In genomic region chr9:137245450-137246421, GRCh38 we compare ENCODE assay signal across 23 cellular contexts. TPM values are rescaled to one million over a fixed set of nuclear protein-coding genes. Genes with fewer than 3 reads are reported as not detected.
DNase-seq lines count a peak whose midpoint lies in the region; ATAC-seq and TF ChIP-seq lines count a peak whose summit lies in the region.
"Had no signal": no experiment of that assay in that cellular context is flagged by ENCODE, and none has a peak within 500 bp of the region (broad histone marks: within the 10 kb centered on the region; RNA-seq: fewer than 3 reads in every experiment).

No MANE protein-coding gene starts in this region.

- peak; percentile 64 for DNase-seq in activated CD4-positive, alpha-beta T cell treated with anti-CD3 and anti-CD28 coated beads, Interleukin-2, amount 10 ng/mL, durations not matched to agents 24 days and 14 days
- no peak for DNase-seq in activated CD4-positive, alpha-beta T cell treated with anti-CD3 and anti-CD28 coated beads, Interleukin-2, amount 50 U/mL, for 48 hours
- DNase-seq in DMS79 (lab: John Stamatoyannopoulos, UW) = peak; percentile 76
- DNase-seq in NCI-H2171 treated with DMSO at 0.1 percent for 48 hours (lab: John Stamatoyannopoulos, UW) = peak; percentile 94
- DNase-seq in T-helper 17 cell = no peak
- DNase-seq in NOMO-1 (lab: John Stamatoyannopoulos, UW; ENCODE audit: unreplicated experiment in 2 of 2) = no peak
- DNase-seq: activated B cell treated with CpG ODN at 0.5 μM for 24 hours; C1 segment of cervical spinal cord; cerebellar nuclear complex; dorsolateral prefrontal cortex; IMR-90; left ventricle myocardium inferior; NCI-H2029; NCI-H510A; psoas muscle; SIG-M5; stimulated activated naive CD8-positive, alpha-beta T cell treated with anti-CD3 and anti-CD28 coated beads, Interleukin-15, Interleukin-2, amounts not matched to agents 100 U/mL and 50 U/mL, for 24 hours; testis had no signal

- peaks cover 26% of the 10 kb centered on the region for H3K36me3 Mint-ChIP-seq in activated CD4-positive, alpha-beta T cell treated with anti-CD3 and anti-CD28 coated beads, Interleukin-2, amount 10 ng/mL, durations not matched to agents 24 days and 14 days (ENCODE audit: low read depth)
- H3K36me3 Mint-ChIP-seq in nephron (ENCODE audit: low read depth) (peaks cover 19% of the 10 kb centered on the region), T-helper 17 cell (ENCODE audit: low read depth) (no peaks in the 10 kb centered on the region)

- peaks cover 12% of the 10 kb centered on the region for H3K4me1 Mint-ChIP-seq in activated CD4-positive, alpha-beta T cell treated with anti-CD3 and anti-CD28 coated beads, Interleukin-2, amount 10 ng/mL, durations not matched to agents 24 days and 14 days
- H3K4me1 Mint-ChIP-seq in nephron (peaks cover 24% of the 10 kb centered on the region), T-helper 17 cell (peaks cover 11% of the 10 kb centered on the region)

- H3K27ac Mint-ChIP-seq in activated CD4-positive, alpha-beta T cell treated with anti-CD3 and anti-CD28 coated beads, Interleukin-2, amount 10 ng/mL, durations not matched to agents 24 days and 14 days = no peak overlapping the region
- no peak overlapping the region for H3K27ac Mint-ChIP-seq in nephron
- no peak overlapping the region for H3K27ac Mint-ChIP-seq in T-helper 17 cell
- H3K27ac Mint-ChIP-seq: activated B cell treated with CpG ODN at 0.5 μM for 24 hours; activated T-helper 2 cell treated with anti-CD3 and anti-CD28 coated beads, Interferon-gamma antibody, Interleukin-2, Interleukin-4, amounts not matched to agents 10 μg/mL and 5 μg/mL and 100 μg/mL, durations not matched to agents 14 hours and 24 hours and 36 hours had no signal

- no peak for TF ChIP-seq CTCF in nephron (IDR thresholded peaks at IDR 0.05; ENCODE audit: unreplicated experiment in 3 of 3)

- intact Hi-C loops in activated CD4-positive, alpha-beta T cell treated with anti-CD3 and anti-CD28 coated beads, Interleukin-2, amount 10 ng/mL, durations not matched to agents 24 days and 14 days (cut with micrococcal nuclease) = no loop called here

- H3K9me3 ChIP-seq in T-helper 17 cell (ENCODE audit: control insufficient read depth, low read length, poor library complexity, severe bottlenecking) = no peaks in the 10 kb centered on the region
- H3K9me3 ChIP-seq: left ventricle myocardium inferior, psoas muscle, testis had no signal

- no peak overlapping the region for H3K4me3 Mint-ChIP-seq in activated CD4-positive, alpha-beta T cell treated with anti-CD3 and anti-CD28 coated beads, Interleukin-2, amount 10 ng/mL, durations not matched to agents 24 days and 14 days
- peak overlapping the region in 2 of 3 experiments; percentile 10 to 19 for H3K4me3 Mint-ChIP-seq in nephron
- no peak overlapping the region for H3K4me3 Mint-ChIP-seq in T-helper 17 cell
- H3K4me3 Mint-ChIP-seq: activated B cell treated with CpG ODN at 0.5 μM for 24 hours had no signal

- ATAC-seq in T-helper 17 cell (no peak), HG03442 (IDR thresholded peaks at IDR 0.05; ENCODE audit: unreplicated experiment) (no peak)
- ATAC-seq: psoas muscle; stimulated activated naive CD8-positive, alpha-beta T cell treated with anti-CD3 and anti-CD28 coated beads, Interleukin-15, Interleukin-2, amounts not matched to agents 100 U/mL and 50 U/mL, for 24 hours had no signal

- H3K27me3 Mint-ChIP-seq in activated CD4-positive, alpha-beta T cell treated with anti-CD3 and anti-CD28 coated beads, Interleukin-2, amount 10 ng/mL, durations not matched to agents 24 days and 14 days = peaks cover 2% of the 10 kb centered on the region
- no peaks in the 10 kb centered on the region for H3K27me3 Mint-ChIP-seq in nephron (ENCODE audit: low read depth)
- no peaks in the 10 kb centered on the region for H3K27me3 Mint-ChIP-seq in T-helper 17 cell
- H3K27me3 Mint-ChIP-seq: activated B cell treated with CpG ODN at 0.5 μM for 24 hours had no signal

- no peaks in the 10 kb centered on the region for H3K9me3 Mint-ChIP-seq in activated CD4-positive, alpha-beta T cell treated with anti-CD3 and anti-CD28 coated beads, Interleukin-2, amount 10 ng/mL, durations not matched to agents 24 days and 14 days
- H3K9me3 Mint-ChIP-seq in nephron = no peaks in the 10 kb centered on the region
- H3K9me3 Mint-ChIP-seq: activated B cell treated with CpG ODN at 0.5 μM for 24 hours; activated T-helper 2 cell treated with anti-CD3 and anti-CD28 coated beads, Interferon-gamma antibody, Interleukin-2, Interleukin-4, amounts not matched to agents 10 μg/mL and 5 μg/mL and 100 μg/mL, durations not matched to agents 14 hours and 24 hours and 36 hours had no signal

RNA-seq across cellular contexts. Expression of gene TUBB4B, which starts 4.6 kb away (rescaled TPM):
- 292 and 299 TPM in 2 replicates for total RNA-seq in activated CD4-positive, alpha-beta T cell treated with anti-CD3 and anti-CD28 coated beads, Interleukin-2, amount 10 ng/mL, durations not matched to agents 24 days and 14 days
- 10 to 100 TPM; 81.0 to 90.5 TPM for total RNA-seq in T-helper 17 cell

RNA-seq across cellular contexts. Expression of gene STPG3, which starts 5.3 kb away (rescaled TPM):
- 0.54 and 0.99 TPM in 2 replicates for total RNA-seq in activated CD4-positive, alpha-beta T cell treated with anti-CD3 and anti-CD28 coated beads, Interleukin-2, amount 10 ng/mL, durations not matched to agents 24 days and 14 days
- under 1 TPM in 1 of 2 donors, not detected in 1; 0.62 TPM for total RNA-seq in T-helper 17 cell
- total RNA-seq: activated B cell treated with CpG ODN at 0.5 μM for 24 hours, dorsolateral prefrontal cortex, IMR-90, mesenteric fat pad, myocyte, psoas muscle had no signal

RNA-seq across cellular contexts. Expression of gene NELFB, which starts 9.4 kb away (rescaled TPM):
- 72.4 and 75.3 TPM in 2 replicates for total RNA-seq in activated CD4-positive, alpha-beta T cell treated with anti-CD3 and anti-CD28 coated beads, Interleukin-2, amount 10 ng/mL, durations not matched to agents 24 days and 14 days
- total RNA-seq in T-helper 17 cell = 10 to 100 TPM; 33.2 to 37.8 TPM

RNA-seq across cellular contexts. Expression of gene SLC34A3, which starts 15.0 kb away (rescaled TPM):
- not detected in 2 replicates for total RNA-seq in activated CD4-positive, alpha-beta T cell treated with anti-CD3 and anti-CD28 coated beads, Interleukin-2, amount 10 ng/mL, durations not matched to agents 24 days and 14 days
- not detected for total RNA-seq in T-helper 17 cell
- total RNA-seq: activated B cell treated with CpG ODN at 0.5 μM for 24 hours; activated T-helper 2 cell treated with anti-CD3 and anti-CD28 coated beads, Interferon-gamma antibody, Interleukin-2, Interleukin-4, amounts not matched to agents 10 μg/mL and 5 μg/mL and 100 μg/mL, durations not matched to agents 14 hours and 24 hours and 36 hours; IMR-90; left ventricle myocardium inferior; mesenteric fat pad; psoas muscle had no signal

RNA-seq across cellular contexts. Expression of gene RNF224, which starts 18.4 kb away (rescaled TPM):
- not detected in 2 replicates for total RNA-seq in activated CD4-positive, alpha-beta T cell treated with anti-CD3 and anti-CD28 coated beads, Interleukin-2, amount 10 ng/mL, durations not matched to agents 24 days and 14 days
- not detected for total RNA-seq in T-helper 17 cell
- total RNA-seq: activated B cell treated with CpG ODN at 0.5 μM for 24 hours; activated T-helper 2 cell treated with anti-CD3 and anti-CD28 coated beads, Interferon-gamma antibody, Interleukin-2, Interleukin-4, amounts not matched to agents 10 μg/mL and 5 μg/mL and 100 μg/mL, durations not matched to agents 14 hours and 24 hours and 36 hours; IMR-90; left ventricle myocardium inferior; mesenteric fat pad; myocyte; psoas muscle had no signal

Comparison
In these comparisons a context has a peak if more than half of its experiments do, and no peak if none do; other contexts are left out.
1. DNase-seq: peak in activated CD4-positive, alpha-beta T cell treated with anti-CD3 and anti-CD28 coated beads, Interleukin-2, amount 10 ng/mL, durations not matched to agents 24 days and 14 days (single experiment), DMS79 (single experiment) and NCI-H2171 treated with DMSO at 0.1 percent for 48 hours (single experiment); none in activated CD4-positive, alpha-beta T cell treated with anti-CD3 and anti-CD28 coated beads, Interleukin-2, amount 50 U/mL, for 48 hours (0 of 2), T-helper 17 cell (0 of 3) and NOMO-1 (0 of 2).
2. H3K4me3 Mint-ChIP-seq: peak in nephron (2 of 3); none in activated CD4-positive, alpha-beta T cell treated with anti-CD3 and anti-CD28 coated beads, Interleukin-2, amount 10 ng/mL, durations not matched to agents 24 days and 14 days (single experiment) and T-helper 17 cell (single experiment).